Comparison of ENCODE assay signal across 1 cellular context in the genomic region with DNA sequence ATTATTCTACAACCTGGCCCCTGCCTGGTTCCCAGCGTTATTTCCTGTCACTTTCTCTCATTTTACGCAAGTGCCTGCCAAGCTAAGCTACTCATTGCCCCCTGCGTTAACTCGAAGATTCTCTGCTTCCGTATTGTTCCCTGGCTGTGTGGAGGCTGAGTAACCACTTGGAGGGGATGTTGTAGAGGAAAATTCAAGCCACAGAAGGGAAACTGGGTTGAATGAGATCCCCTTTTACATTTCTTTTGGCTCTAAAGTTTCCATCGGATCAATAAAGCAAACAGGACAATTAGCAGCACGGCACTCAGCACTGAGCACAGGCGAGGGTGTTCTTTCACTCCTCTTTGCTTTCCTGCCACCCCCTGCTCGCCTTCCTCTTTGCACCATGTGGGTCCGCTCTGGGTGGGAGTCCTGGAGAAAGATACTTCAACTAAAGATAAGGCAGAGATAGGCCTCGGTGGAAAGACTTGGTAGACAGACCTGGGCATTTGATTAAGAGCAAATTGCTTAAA.
TF ChIP-seq lines count a peak whose summit lies in the region.

No MANE protein-coding gene starts in this region.

TF ChIP-seq in H1, 55 proteins besides CTCF, POLR2A, EP300 and RAD21 (continued from another document):
- TF ChIP-seq, protein P1, sequence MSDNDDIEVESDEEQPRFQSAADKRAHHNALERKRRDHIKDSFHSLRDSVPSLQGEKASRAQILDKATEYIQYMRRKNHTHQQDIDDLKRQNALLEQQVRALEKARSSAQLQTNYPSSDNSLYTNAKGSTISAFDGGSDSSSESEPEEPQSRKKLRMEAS (IDR thresholded peaks at IDR 0.05): no peak
